Comparison of ENCODE assay signal across 11 cellular contexts in genomic region chr6:52546678-52547077, GRCh38. TPM values are rescaled to one million over a fixed set of nuclear protein-coding genes. Genes with fewer than 3 reads are reported as not detected.
DNase-seq lines count a peak whose midpoint lies in the region; ATAC-seq, FAIRE-seq and TF ChIP-seq lines count a peak whose summit lies in the region.
"Had no signal": no experiment of that assay in that cellular context is flagged by ENCODE, and none has a peak within 500 bp of the region (broad histone marks: within the 10 kb centered on the region; RNA-seq: fewer than 3 reads in every experiment).

No MANE protein-coding gene starts in this region.

- no peak overlapping the region for H3K4me2 ChIP-seq in hepatocyte

- no peaks in the 10 kb centered on the region for H3K9me3 Mint-ChIP-seq in activated CD8-positive, alpha-beta T cell treated with anti-CD3 and anti-CD28 coated beads for 36 hours
- H3K9me3 Mint-ChIP-seq: CD4-positive, alpha-beta T cell had no signal

- FAIRE-seq in H54 (lab: Jason Lieb, UNC), result no peak

- H3K36me3 Mint-ChIP-seq in activated CD8-positive, alpha-beta T cell treated with anti-CD3 and anti-CD28 coated beads for 36 hours (ENCODE audit: low read depth), result no peaks in the 10 kb centered on the region

- H3K4me1 ChIP-seq in hepatocyte (ENCODE audit: insufficient read depth), result peaks cover 72% of the 10 kb centered on the region

- peaks cover 5% of the 10 kb centered on the region for H3K4me1 Mint-ChIP-seq in activated CD8-positive, alpha-beta T cell treated with anti-CD3 and anti-CD28 coated beads for 36 hours (ENCODE audit: low read depth)

- intact Hi-C loops in activated CD8-positive, alpha-beta T cell treated with anti-CD3 and anti-CD28 coated beads for 36 hours (cut with micrococcal nuclease), result no loop called here

- H3K36me3 ChIP-seq in hepatocyte (replicated peaks; ENCODE audit: insufficient read depth, low read depth), result no peaks in the 10 kb centered on the region
- H3K36me3 ChIP-seq: suprapubic skin had no signal

- H2AFZ ChIP-seq in hepatocyte, result no peak overlapping the region

- POLR2A ChIA-PET in RWPE1 (lab: Yijun Ruan, JAX; ENCODE audit: low non-redundant PET), result no interaction called here
- POLR2A ChIA-PET in activated CD8-positive, alpha-beta T cell treated with anti-CD3 and anti-CD28 coated beads for 36 hours (lab: Charles Lee), result no interaction called here

- H3K9me2 ChIP-seq in hepatocyte (replicated peaks; ENCODE audit: insufficient read depth), result no peaks in the 10 kb centered on the region

- 97% methylated on average over 3 of the region's 3 CpGs for WGBS in hepatocyte (ENCODE audit: low lambda C conversion rate, missing lambda C conversion rate)

- no peak for TF ChIP-seq CTCF in GM20000 (IDR thresholded peaks at IDR 0.05; ENCODE audit: extremely low read depth, missing control alignments)
- no peak for TF ChIP-seq CTCF in RWPE1 (conservative IDR thresholded peaks at IDR 0.05; ENCODE audit: low read depth)
- TF ChIP-seq CTCF in activated CD8-positive, alpha-beta T cell treated with anti-CD3 and anti-CD28 coated beads for 36 hours (IDR thresholded peaks at IDR 0.05), result no peak
- no peak for TF ChIP-seq CTCF in hepatocyte (IDR thresholded peaks at IDR 0.05; ENCODE audit: poor library complexity)

- TF ChIP-seq POLR2A in H54 (IDR thresholded peaks at IDR 0.05; ENCODE audit: low read depth, low read length), result no peak

- DNase-seq in GM20000 (ENCODE audit: low spot score) (peak; percentile 51), RWPE1 (ENCODE audit: low spot score) (no peak), NCI-H146 treated with DMSO at 0.1 percent for 48 hours (lab: John Stamatoyannopoulos, UW; ENCODE audit: unreplicated experiment) (no peak), hepatocyte (ENCODE audit: low spot score) (no peak), H54 (ENCODE audit: insufficient read length, low spot score) (no peak)
- no peak for DNase-seq in activated CD8-positive, alpha-beta T cell treated with anti-CD3 and anti-CD28 coated beads for 36 hours
- DNase-seq: CD4-positive, alpha-beta T cell; head of caudate nucleus had no signal

- peak; percentile 82 for ATAC-seq in GM18498 (IDR thresholded peaks at IDR 0.05; ENCODE audit: unreplicated experiment)
- ATAC-seq in HG03039 (IDR thresholded peaks at IDR 0.05; ENCODE audit: unreplicated experiment), result peak; percentile 74
- no peak for ATAC-seq in activated CD8-positive, alpha-beta T cell treated with anti-CD3 and anti-CD28 coated beads for 36 hours

- peaks cover 94% of the 10 kb centered on the region for H3K79me2 ChIP-seq in hepatocyte

- no peak overlapping the region for H3K4me3 ChIP-seq in hepatocyte
- H3K4me3 ChIP-seq: suprapubic skin had no signal

- peaks cover 14% of the 10 kb centered on the region for H4K20me1 ChIP-seq in hepatocyte (ENCODE audit: insufficient read depth, poor library complexity, severe bottlenecking)

- no peaks in the 10 kb centered on the region for H3K27me3 ChIP-seq in hepatocyte
- H3K27me3 ChIP-seq: suprapubic skin had no signal

- H3K27ac Mint-ChIP-seq in activated CD8-positive, alpha-beta T cell treated with anti-CD3 and anti-CD28 coated beads for 36 hours, result no peak overlapping the region
- H3K27ac Mint-ChIP-seq: CD4-positive, alpha-beta T cell had no signal

- no peak overlapping the region for H3K4me3 Mint-ChIP-seq in activated CD8-positive, alpha-beta T cell treated with anti-CD3 and anti-CD28 coated beads for 36 hours
- H3K4me3 Mint-ChIP-seq: CD4-positive, alpha-beta T cell had no signal

- CTCF ChIA-PET in RWPE1 (lab: Yijun Ruan, JAX), result interaction anchor here (0.5 kb wide), 1 partner anchor 108 kb away, joined by 3 read pairs; no protein-coding TSS in a partner anchor
- CTCF ChIA-PET in activated CD8-positive, alpha-beta T cell treated with anti-CD3 and anti-CD28 coated beads for 36 hours (lab: Charles Lee), result no interaction called here

- H3K27me3 Mint-ChIP-seq in activated CD8-positive, alpha-beta T cell treated with anti-CD3 and anti-CD28 coated beads for 36 hours, result no peaks in the 10 kb centered on the region
- H3K27me3 Mint-ChIP-seq: CD4-positive, alpha-beta T cell had no signal

- peak overlapping the region; percentile 40; the same call in 1 of the 2 replicates for H3K27ac ChIP-seq in RWPE1
- no peak overlapping the region for H3K27ac ChIP-seq in hepatocyte
- H3K27ac ChIP-seq: suprapubic skin had no signal

- no peaks in the 10 kb centered on the region for H3K9me3 ChIP-seq in hepatocyte (ENCODE audit: low read depth)
- H3K9me3 ChIP-seq: suprapubic skin had no signal

RNA-seq across cellular contexts. Expression of gene TRAM2, which starts 30.2 kb away (rescaled TPM):
- 1 to 10 TPM in 1 of 2 experiments, under 1 TPM in 1; 0.94 to 1.0 TPM for total RNA-seq in activated CD8-positive, alpha-beta T cell treated with anti-CD3 and anti-CD28 coated beads for 36 hours
- total RNA-seq in hepatocyte, result 47.6 and 48.2 TPM in 2 replicates
- polyA plus RNA-seq in hepatocyte, result 20.8 and 29.6 TPM in 2 replicates

Comparison
In these comparisons a context has a peak if more than half of its experiments do, and no peak if none do; other contexts are left out.
1. RNA of gene TRAM2, which starts 30.2 kb away (total RNA-seq): 47.6 to 48.2 TPM in hepatocyte; 0.94 to 1.0 TPM in activated CD8-positive, alpha-beta T cell treated with anti-CD3 and anti-CD28 coated beads for 36 hours; every median in the first group is over 10 times any median in the second.